Comparison of ENCODE assay signal across 1 cellular context in genomic region chr11:10658621-10659338, GRCh38.
TF ChIP-seq lines count a peak whose summit lies in the region.

No MANE protein-coding gene starts in this region.

TF ChIP-seq in IMR-90, 13 proteins besides CTCF, POLR2A, EP300 and RAD21 (continued from another document):
- TF ChIP-seq USF2 (IDR thresholded peaks at IDR 0.05; ENCODE audit: low read depth, low read length), result no peak
TF ChIP-seq in IMR-90: peak in this region for 0.
